ENCODE assay signal across 8 cellular contexts in genomic region chr15:68924866-68925599, GRCh38. TPM values are rescaled to one million over a fixed set of nuclear protein-coding genes. Genes with fewer than 3 reads are reported as not detected.
DNase-seq lines count a peak whose midpoint lies in the region; ATAC-seq and TF ChIP-seq lines count a peak whose summit lies in the region.

No MANE protein-coding gene starts in this region.

- ATAC-seq in SK-N-SH treated with all-trans-retinoic acid at 6 μM for 48 hours (peak; percentile 99), Right ventricle myocardium superior (ENCODE audit: poor library complexity) (peak; percentile 91), HG03280 (IDR thresholded peaks at IDR 0.05; ENCODE audit: unreplicated experiment) (no peak), GM21737 (IDR thresholded peaks at IDR 0.05; ENCODE audit: unreplicated experiment) (no peak)
- peak; percentile 39 for ATAC-seq in activated naive CD8-positive, alpha-beta T cell treated with anti-CD3 and anti-CD28 coated beads, Interleukin-2, amount 10 ng/mL, durations not matched to agents 7 days and 5 days (ENCODE audit: low read depth)

- peaks cover 4% of the 10 kb centered on the region for H3K4me1 Mint-ChIP-seq in activated naive CD8-positive, alpha-beta T cell treated with anti-CD3 and anti-CD28 coated beads, Interleukin-2, amount 10 ng/mL, durations not matched to agents 7 days and 5 days

- intact Hi-C loops in Right ventricle myocardium superior (cut with DNase I) (loop anchor here (2.0 kb wide), 1 partner anchor 374 kb away; no protein-coding TSS in a partner anchor), prostate gland (cut with DNase I) (loop anchor here (5.0 kb wide), 1 partner anchor 368 kb away; no protein-coding TSS in a partner anchor)

- no peak overlapping the region for H3K4me3 Mint-ChIP-seq in activated naive CD8-positive, alpha-beta T cell treated with anti-CD3 and anti-CD28 coated beads, Interleukin-2, amount 10 ng/mL, durations not matched to agents 7 days and 5 days

- peak; percentile 68 for TF ChIP-seq CTCF in GM10248 (IDR thresholded peaks at IDR 0.05; ENCODE audit: control extremely low read depth, extremely low read depth, low read depth, missing control alignments)
- TF ChIP-seq CTCF in prostate gland (IDR thresholded peaks at IDR 0.05), result peak; percentile 16 to 73 (median 68)

- CTCF ChIA-PET in GM10248 (lab: Yijun Ruan, JAX), result interaction anchor here (0.6 to 4.0 kb wide), 25 partner anchors 9 to 392 kb away, joined by 3 to 19 read pairs (median 4); no protein-coding TSS in a partner anchor

- no peaks in the 10 kb centered on the region for H3K36me3 ChIP-seq in prostate gland

- H3K9me3 Mint-ChIP-seq in activated naive CD8-positive, alpha-beta T cell treated with anti-CD3 and anti-CD28 coated beads, Interleukin-2, amount 10 ng/mL, durations not matched to agents 7 days and 5 days, result no peaks in the 10 kb centered on the region

- no peaks in the 10 kb centered on the region for H3K36me3 Mint-ChIP-seq in activated naive CD8-positive, alpha-beta T cell treated with anti-CD3 and anti-CD28 coated beads, Interleukin-2, amount 10 ng/mL, durations not matched to agents 7 days and 5 days

- DNase-seq in GM10248 (ENCODE audit: extremely low spot score), result peak; percentile 65
- DNase-seq in NCI-H1105 (lab: John Stamatoyannopoulos, UW), result peak; percentile 69
- peak; percentile 58 for DNase-seq in activated naive CD8-positive, alpha-beta T cell treated with anti-CD3 and anti-CD28 coated beads, Interleukin-2, amount 10 ng/mL, durations not matched to agents 7 days and 5 days
- DNase-seq in Right ventricle myocardium superior, result peak; percentile 81
- DNase-seq in prostate gland (ENCODE audit: low spot score), result peak; percentile 63

- H3K27me3 ChIP-seq in prostate gland (replicated peaks; ENCODE audit: insufficient read depth), result no peaks in the 10 kb centered on the region

- H3K27me3 Mint-ChIP-seq in activated naive CD8-positive, alpha-beta T cell treated with anti-CD3 and anti-CD28 coated beads, Interleukin-2, amount 10 ng/mL, durations not matched to agents 7 days and 5 days, result peaks cover 30% of the 10 kb centered on the region

- H3K27ac Mint-ChIP-seq in activated naive CD8-positive, alpha-beta T cell treated with anti-CD3 and anti-CD28 coated beads, Interleukin-2, amount 10 ng/mL, durations not matched to agents 7 days and 5 days, result no peak overlapping the region

- no peak for TF ChIP-seq POLR2A in prostate gland (IDR thresholded peaks at IDR 0.05)

- H3K4me1 ChIP-seq in prostate gland (replicated peaks), result no peaks in the 10 kb centered on the region

- POLR2A ChIA-PET in GM10248 (lab: Yijun Ruan, JAX), result no interaction called here
- POLR2A ChIA-PET in activated naive CD8-positive, alpha-beta T cell treated with anti-CD3 and anti-CD28 coated beads, Interleukin-2, amount 10 ng/mL, durations not matched to agents 7 days and 5 days (lab: Charles Lee), result no interaction called here

- WGBS in prostate gland, result 4% methylated on average over 8 of the region's 8 CpGs

- H3K4me3 ChIP-seq in prostate gland, result no peak overlapping the region

- H3K27ac ChIP-seq in prostate gland, result no peak overlapping the region

- H3K9me3 ChIP-seq in prostate gland, result no peaks in the 10 kb centered on the region

TF ChIP-seq in SK-N-SH treated with all-trans-retinoic acid at 6 μM for 48 hours, 23 proteins besides CTCF, POLR2A, EP300 and RAD21 (continues in another document):
- TF ChIP-seq TOX (CRISPR knock-in tag; IDR thresholded peaks at IDR 0.05; ENCODE audit: borderline replicate concordance) (no peak), POU6F1 (CRISPR knock-in tag; IDR thresholded peaks at IDR 0.05; ENCODE audit: borderline replicate concordance, low read depth) (no peak), TSHZ2 (CRISPR knock-in tag; IDR thresholded peaks at IDR 0.05) (no peak), GLIS3 (CRISPR knock-in tag; IDR thresholded peaks at IDR 0.05) (no peak), OSR1 (CRISPR knock-in tag; IDR thresholded peaks at IDR 0.05) (no peak), CSRNP3 (CRISPR knock-in tag; IDR thresholded peaks at IDR 0.05) (no peak), SNAI2 (CRISPR knock-in tag; IDR thresholded peaks at IDR 0.05) (no peak), ZC3H10 (CRISPR knock-in tag; IDR thresholded peaks at IDR 0.05) (no peak), ZNF565 (CRISPR knock-in tag; conservative IDR thresholded peaks at IDR 0.05; ENCODE audit: low read depth) (no peak), PATZ1 (CRISPR knock-in tag; IDR thresholded peaks at IDR 0.05; ENCODE audit: borderline replicate concordance) (no peak), ISL1 (CRISPR knock-in tag; IDR thresholded peaks at IDR 0.05) (no peak), ZFP3 (CRISPR knock-in tag; IDR thresholded peaks at IDR 0.05) (no peak), PPARA (CRISPR knock-in tag; IDR thresholded peaks at IDR 0.05; ENCODE audit: borderline replicate concordance) (no peak), ZNF70 (CRISPR knock-in tag; IDR thresholded peaks at IDR 0.05) (no peak)

RNA-seq across cellular contexts. Expression of gene SPESP1, which starts 5.3 kb away (rescaled TPM):
- under 1 TPM; 0.50 to 0.57 TPM for total RNA-seq in activated naive CD8-positive, alpha-beta T cell treated with anti-CD3 and anti-CD28 coated beads, Interleukin-2, amount 10 ng/mL, durations not matched to agents 7 days and 5 days
- total RNA-seq in Right ventricle myocardium superior (7.6 TPM), prostate gland (10 to 100 TPM in 1 of 2 donors, under 1 TPM in 1; 0.96 to 14.3 TPM)

Comparison
In these comparisons a context has a peak if more than half of its experiments do, and no peak if none do; other contexts are left out.
1. ATAC-seq: peak in SK-N-SH treated with all-trans-retinoic acid at 6 μM for 48 hours (single experiment), activated naive CD8-positive, alpha-beta T cell treated with anti-CD3 and anti-CD28 coated beads, Interleukin-2, amount 10 ng/mL, durations not matched to agents 7 days and 5 days (single experiment) and Right ventricle myocardium superior (single experiment); none in HG03280 (single experiment) and GM21737 (single experiment).
2. Peak in every context shown above with its lines, with median percentiles within 50 percentile points of each other: DNase-seq.